19 cellular contexts compared by ENCODE assay signal in the genomic region with DNA sequence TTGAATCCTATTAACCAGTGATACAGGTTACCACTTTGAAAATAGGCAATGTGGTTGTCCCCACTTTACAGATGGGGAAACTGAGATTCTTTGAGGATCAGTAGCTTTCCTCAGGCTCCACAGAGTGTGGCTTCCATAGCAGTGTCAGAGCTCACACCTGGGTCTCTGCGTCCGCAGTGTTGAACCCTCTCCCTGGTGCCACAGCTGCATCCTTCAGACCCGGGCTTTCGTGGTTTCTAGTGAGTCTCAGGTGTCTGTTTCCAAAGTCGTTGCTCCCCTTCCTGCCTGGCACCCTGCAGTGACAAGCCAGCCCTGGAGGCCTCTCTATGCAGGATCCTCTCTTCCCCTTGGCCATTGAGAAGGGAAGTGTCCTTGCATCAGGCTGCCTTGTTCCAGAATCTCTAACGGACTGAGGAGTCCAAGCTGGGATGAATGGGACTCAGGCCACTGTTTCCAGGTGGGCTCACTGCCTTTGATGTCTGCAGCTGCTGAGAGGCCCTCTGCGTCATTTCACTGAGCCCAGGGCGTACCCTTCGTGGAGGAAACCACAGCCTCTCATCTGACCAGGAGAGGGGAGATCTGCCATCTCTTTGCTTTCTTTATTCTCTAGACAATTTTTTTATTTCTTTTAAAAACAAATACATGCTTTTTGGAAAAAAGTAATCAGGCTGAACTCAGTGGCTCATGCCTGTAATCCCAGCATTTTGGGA.
"Had no signal": no experiment of that assay in that cellular context is flagged by ENCODE, and none has a peak within 500 bp of the region (broad histone marks: within the 10 kb centered on the region; RNA-seq: fewer than 3 reads in every experiment).

No MANE protein-coding gene starts in this region.

- H3K36me3 ChIP-seq: adrenal gland, cardiac muscle cell, gastroesophageal sphincter, heart right ventricle, left lung, suprapubic skin, upper lobe of right lung had no signal

- H3K27me3 ChIP-seq: adrenal gland, cardiac muscle cell, gastroesophageal sphincter, heart right ventricle, left lung, suprapubic skin, upper lobe of right lung had no signal

- H3K9me3 ChIP-seq: adrenal gland, gastroesophageal sphincter, mucosa of descending colon, suprapubic skin, upper lobe of right lung had no signal

- ATAC-seq: gastroesophageal sphincter; left lung; mucosa of descending colon; naive thymus-derived CD4-positive, alpha-beta T cell; upper lobe of right lung had no signal

- H3K4me3 ChIP-seq: adrenal gland, cardiac muscle cell, gastroesophageal sphincter, heart right ventricle, left lung, mucosa of descending colon, suprapubic skin, upper lobe of right lung had no signal

- H3K27ac ChIP-seq: adrenal gland, cardiac muscle cell, gastroesophageal sphincter, heart right ventricle, left lung, suprapubic skin, upper lobe of right lung, VCaP had no signal

- DNase-seq: activated CD4-positive, alpha-beta T cell treated with anti-CD3 and anti-CD28 coated beads for 1 hour; activated CD4-positive, alpha-beta T cell treated with anti-CD3 and anti-CD28 coated beads, Interleukin-2, amount 50 U/mL, for 4 hours; activated effector memory CD4-positive, alpha-beta T cell treated with anti-CD3 and anti-CD28 coated beads, Interleukin-2, amount 50 U/mL, for 16 hours; erythroblast; heart right ventricle; left lung; mammary epithelial cell; mucosa of descending colon; naive thymus-derived CD4-positive, alpha-beta T cell; posterior cingulate gyrus; retina; stimulated activated CD4-positive, alpha-beta T cell treated with anti-CD3 and anti-CD28 coated beads, Interleukin-2, amount 100 ng/mL, for 48 hours; stimulated activated naive CD4-positive, alpha-beta T cell; upper lobe of right lung had no signal
